ENCODE assay signal across 2 cellular contexts in genomic region chr17:51595965-51596364, GRCh38.
A peak's percentile ranks its signal among the peaks of the same experiment; 100 is the strongest.
TF ChIP-seq lines count a peak whose summit lies in the region.

No MANE protein-coding gene starts in this region.

TF ChIP-seq in HepG2, 621 proteins besides CTCF, POLR2A, EP300 and RAD21:
- TF ChIP-seq MAFF (IDR thresholded peaks at IDR 0.05; ENCODE audit: low read depth, low read length) (peak; percentile 88), MAFK (conservative IDR thresholded peaks at IDR 0.05 in 1 of 2, IDR thresholded peaks at IDR 0.05 in 1 of 2; ENCODE audit: low read length in 2 of 2) (peak; percentile 88 to 93), IRF2 (CRISPR knock-in tag; IDR thresholded peaks at IDR 0.05) (no peak), RARA (CRISPR knock-in tag; IDR thresholded peaks at IDR 0.05) (no peak)
TF ChIP-seq in HepG2: peak in this region for 2.

TF ChIP-seq in H1, 55 proteins besides CTCF, POLR2A, EP300 and RAD21:
- TF ChIP-seq CHD2 (IDR thresholded peaks at IDR 0.05; ENCODE audit: low read length): no peak
- 0 out of 2 replicates have a peak, but pooled peaks have one; percentile 20 for TF ChIP-seq MAFK (IDR thresholded peaks at IDR 0.05; ENCODE audit: low read depth, low read length)
- TF ChIP-seq SP4 (IDR thresholded peaks at IDR 0.05; ENCODE audit: low read length): no peak
- TF ChIP-seq POU5F1 (IDR thresholded peaks at IDR 0.05; ENCODE audit: low read depth, low read length): no peak
